In the genomic region with DNA sequence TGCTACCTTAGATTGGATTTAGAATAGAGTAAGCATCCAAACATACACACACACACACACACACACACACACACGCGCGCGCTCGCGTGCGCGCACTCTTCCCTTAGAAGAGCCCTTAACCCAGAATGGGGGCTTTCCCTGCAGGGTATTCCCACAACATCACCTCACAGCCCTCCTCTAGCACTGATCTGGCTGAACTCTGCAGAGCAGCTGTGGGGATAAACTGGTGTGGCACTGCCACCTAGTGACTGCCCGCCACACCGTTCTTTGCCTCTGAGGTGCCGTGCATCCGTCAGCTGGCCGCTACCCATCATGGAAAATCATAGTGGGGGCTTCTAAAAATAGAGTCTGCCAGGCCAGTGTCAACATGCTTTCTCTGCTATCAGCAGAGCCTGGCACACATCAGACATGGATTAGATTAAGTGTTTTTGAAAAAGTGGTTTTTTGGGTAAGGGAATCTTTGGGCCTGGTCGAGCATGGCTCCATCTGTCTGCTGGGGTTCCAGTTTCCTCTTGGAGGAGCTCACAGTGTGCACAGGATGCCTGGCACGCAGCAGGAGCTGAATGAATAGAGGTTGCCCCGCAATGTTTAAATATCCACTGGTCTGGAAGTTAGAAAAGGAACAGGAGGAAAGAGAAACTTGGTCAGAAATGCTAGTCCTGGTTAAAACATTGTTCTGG, we compare ENCODE assay signal across 8 cellular contexts.
DNase-seq lines count a peak whose midpoint lies in the region; FAIRE-seq and TF ChIP-seq lines count a peak whose summit lies in the region.

No MANE protein-coding gene starts in this region.

- H3K4me1 ChIP-seq in breast epithelium: no peaks in the 10 kb centered on the region

- no peaks in the 10 kb centered on the region for H3K27me3 ChIP-seq in breast epithelium

- TF ChIP-seq CTCF in breast epithelium (IDR thresholded peaks at IDR 0.05): peak in 2 of 3 donors; percentile 60 to 67

- FAIRE-seq in H54 (lab: Jason Lieb, UNC): peak; percentile 50

- DNase-seq in activated naive CD4-positive, alpha-beta T cell treated with Interleukin-2 at 50 U/mL for 16 hours: peak; percentile 25
- no peak for DNase-seq in activated naive CD4-positive, alpha-beta T cell (lab: John Stamatoyannopoulos, UW)
- DNase-seq in H54 (ENCODE audit: insufficient read length, low spot score): peak; percentile 41
- DNase-seq in Kasumi-1 (lab: John Stamatoyannopoulos, UW): peak; percentile 55 to 73
- DNase-seq in SKM-1 treated with dmso at 0.1 percent for 144 hours (lab: John Stamatoyannopoulos, UW; ENCODE audit: unreplicated experiment): peak; percentile 38
- DNase-seq in breast epithelium (ENCODE audit: low spot score in 2 of 2): peak; percentile 20 to 58
- DNase-seq in left kidney (ENCODE audit: low read depth, low spot score): peak; percentile 85
- peak; percentile 32 to 44 for DNase-seq in stimulated activated CD4-positive, alpha-beta T cell treated with anti-CD3 and anti-CD28 coated beads, Interleukin-2, amount 100 ng/mL, for 48 hours

- intact Hi-C loops in breast epithelium (cut with DNase I; ENCODE audit: low total_unique reads): no loop called here

- H3K36me3 ChIP-seq in breast epithelium: no peaks in the 10 kb centered on the region

- no peaks in the 10 kb centered on the region for H3K9me3 ChIP-seq in breast epithelium

- TF ChIP-seq POLR2A in H54 (IDR thresholded peaks at IDR 0.05; ENCODE audit: low read depth, low read length): no peak
- no peak for TF ChIP-seq POLR2A in breast epithelium (IDR thresholded peaks at IDR 0.05)

- H3K4me3 ChIP-seq in breast epithelium: no peak overlapping the region

- H3K27ac ChIP-seq in breast epithelium: no peak overlapping the region

Comparison
In these comparisons a context has a peak if more than half of its experiments do, and no peak if none do; other contexts are left out.
1. DNase-seq: peak in activated naive CD4-positive, alpha-beta T cell treated with Interleukin-2 at 50 U/mL for 16 hours (single experiment), H54 (single experiment), Kasumi-1 (2 of 2), SKM-1 treated with dmso at 0.1 percent for 144 hours (single experiment), breast epithelium (2 of 2), left kidney (single experiment) and stimulated activated CD4-positive, alpha-beta T cell treated with anti-CD3 and anti-CD28 coated beads, Interleukin-2, amount 100 ng/mL, for 48 hours (2 of 2); none in activated naive CD4-positive, alpha-beta T cell (0 of 4).